8 cellular contexts compared by ENCODE assay signal in the genomic region with DNA sequence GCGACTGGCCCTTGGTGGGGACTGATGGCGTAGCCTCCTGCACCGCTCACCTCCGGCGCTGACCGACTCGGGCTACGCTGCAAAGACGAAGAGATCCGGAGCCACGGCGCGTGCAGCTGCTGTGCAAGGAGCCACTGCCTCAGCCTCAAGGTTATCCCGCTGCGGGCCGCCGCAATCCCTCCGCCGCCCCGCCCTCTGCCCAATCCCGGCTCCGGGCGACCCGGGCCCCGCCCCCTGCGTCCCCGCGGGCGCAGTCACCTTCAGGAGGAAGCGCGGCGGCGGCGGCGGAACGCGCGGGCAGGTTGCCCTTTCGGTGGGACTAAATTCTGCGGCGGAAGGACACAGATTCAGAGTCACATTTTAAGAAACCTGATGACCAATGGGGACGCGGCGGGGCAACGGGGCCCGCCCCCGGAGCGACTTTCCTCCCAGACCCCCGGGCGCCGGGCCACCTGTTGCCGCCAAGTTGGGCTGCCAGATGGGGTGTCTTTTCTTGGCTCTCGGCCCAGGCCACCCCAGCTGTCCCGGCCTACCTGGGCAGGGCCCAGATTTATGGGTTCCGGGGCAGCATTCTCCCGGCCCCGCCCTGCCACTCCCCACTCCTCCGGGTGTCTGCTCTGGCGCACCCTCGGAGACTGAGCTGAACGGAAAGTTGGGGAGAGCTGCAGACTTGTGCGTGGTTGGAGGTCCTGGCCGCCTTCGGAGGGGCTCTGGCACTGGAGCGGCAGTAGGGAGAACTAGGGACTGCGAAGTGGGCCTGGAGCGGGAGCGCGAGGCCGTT. TPM values are rescaled to one million over a fixed set of nuclear protein-coding genes. Genes with fewer than 3 reads are reported as not detected.
DNase-seq lines count a peak whose midpoint lies in the region; FAIRE-seq and TF ChIP-seq lines count a peak whose summit lies in the region.

A gene (minus strand): TSS at position 125 of the 781 bp plus-strand sequence. CDS start 12,093 bp downstream, outside the sequence.

- TF ChIP-seq CTCF in NB4 (IDR thresholded peaks at IDR 0.05; ENCODE audit: low read depth, low read length), result no peak

- POLR2A ChIA-PET in HEK293T (lab: Yijun Ruan, JAX), result interaction anchor here (0.6 to 7.3 kb wide), 30 partner anchors 9 to 474 kb away, joined by 3 to 77 read pairs (median 5); a partner anchor contains a TSS

- H3K36me3 ChIP-seq in neuronal stem cell (replicated peaks in 1 of 2; ENCODE audit: control insufficient read depth in 2 of 2, insufficient read depth in 2 of 2, low read length in 2 of 2) (peaks cover 0 to 24% of the 10 kb centered on the region in 2 donors), subcutaneous abdominal adipose tissue (ENCODE audit: control insufficient read depth in 5 of 5, insufficient read depth in 5 of 5, low read length in 5 of 5) (no peaks in the 10 kb centered on the region)

- peak within 1 kb of the TSS; percentile 95 for H3K27ac ChIP-seq in neuronal stem cell (replicated peaks; ENCODE audit: low read length)
- peak within 1 kb of the TSS; percentile 94 for H3K27ac ChIP-seq in subcutaneous abdominal adipose tissue (ENCODE audit: low read depth, low read length)

- H3K4me1 ChIP-seq in neuronal stem cell (ENCODE audit: control insufficient read depth in 2 of 2, insufficient read depth in 1 of 2, low read depth in 1 of 2, low read length in 2 of 2) (peaks cover 21 to 33% of the 10 kb centered on the region in 2 donors), subcutaneous abdominal adipose tissue (ENCODE audit: control insufficient read depth in 5 of 5, insufficient read depth in 5 of 5, low read length in 5 of 5) (peaks cover 4 to 57% (median 48%) of the 10 kb centered on the region in 5 donors)

- H4K8ac ChIP-seq in neuronal stem cell (ENCODE audit: low read depth, low read length), result peak within 1 kb of the TSS; percentile 43

- H3K4me3 ChIP-seq in NB4 (ENCODE audit: low read depth, low read length) (peak within 1 kb of the TSS; percentile 83), neuronal stem cell (ENCODE audit: low read length in 2 of 2) (peak within 1 kb of the TSS; percentile 99 to 100), subcutaneous abdominal adipose tissue (ENCODE audit: low read depth in 1 of 5, low read length in 5 of 5) (peak within 1 kb of the TSS; percentile 82 to 92 (median 91))

- DNase-seq in GDM1 (lab: John Stamatoyannopoulos, UW) (peak; percentile 96), HEK293T (ENCODE audit: extremely low spot score) (peak; percentile 94), NB4 (ENCODE audit: low read depth) (peak; percentile 98), SK-N-DZ (ENCODE audit: low spot score) (peak; percentile 99), frontal cortex (ENCODE audit: low spot score in 2 of 2) (peak; percentile 85 to 86), neuronal stem cell (ENCODE audit: low spot score) (peak; percentile 99)
- peak; percentile 98 for DNase-seq in activated naive CD4-positive, alpha-beta T cell treated with anti-CD3 and anti-CD28 coated beads for 36 hours

- H3K9ac ChIP-seq in neuronal stem cell (ENCODE audit: low read depth, low read length, poor library complexity) (peak within 1 kb of the TSS; percentile 96), subcutaneous abdominal adipose tissue (ENCODE audit: low read length in 5 of 5) (peak within 1 kb of the TSS; percentile 38 to 90 (median 86))

- H3K79me1 ChIP-seq in neuronal stem cell (ENCODE audit: low read depth, low read length), result peaks cover 7% of the 10 kb centered on the region

- peak within 1 kb of the TSS; percentile 83 for H2BK15ac ChIP-seq in neuronal stem cell (ENCODE audit: low read length)

- peaks cover 32% of the 10 kb centered on the region for H3K36me3 Mint-ChIP-seq in activated naive CD4-positive, alpha-beta T cell treated with anti-CD3 and anti-CD28 coated beads for 36 hours (ENCODE audit: low read depth)

- H3K9me3 ChIP-seq in neuronal stem cell (replicated peaks in 1 of 2; ENCODE audit: control insufficient read depth in 2 of 2, insufficient read depth in 1 of 2, low read depth in 1 of 2, low read length in 2 of 2) (no peaks in the 10 kb centered on the region), subcutaneous abdominal adipose tissue (ENCODE audit: control insufficient read depth in 5 of 5, low read length in 5 of 5) (no peaks in the 10 kb centered on the region)

- peak within 1 kb of the TSS; percentile 93 for H4K91ac ChIP-seq in neuronal stem cell (ENCODE audit: low read depth, low read length, poor library complexity)

- no peaks in the 10 kb centered on the region for H3K9me3 Mint-ChIP-seq in activated naive CD4-positive, alpha-beta T cell treated with anti-CD3 and anti-CD28 coated beads for 36 hours

- no peak within 1 kb of the TSS for H2BK12ac ChIP-seq in neuronal stem cell (ENCODE audit: low read length)

- peak within 1 kb of the TSS; percentile 82 for H2AK5ac ChIP-seq in neuronal stem cell (ENCODE audit: low read depth, low read length)

- H3K4me2 ChIP-seq in neuronal stem cell (ENCODE audit: insufficient read depth, low read length, poor library complexity, severe bottlenecking), result peak within 1 kb of the TSS; percentile 79

- H3K27me3 Mint-ChIP-seq in activated naive CD4-positive, alpha-beta T cell treated with anti-CD3 and anti-CD28 coated beads for 36 hours (ENCODE audit: low read depth), result no peaks in the 10 kb centered on the region

- H3K4me1 Mint-ChIP-seq in activated naive CD4-positive, alpha-beta T cell treated with anti-CD3 and anti-CD28 coated beads for 36 hours (ENCODE audit: low read depth), result peaks cover 25% of the 10 kb centered on the region

- CTCF ChIA-PET in HEK293T (lab: Yijun Ruan, JAX), result no interaction called here
- CTCF ChIA-PET in activated naive CD4-positive, alpha-beta T cell treated with anti-CD3 and anti-CD28 coated beads for 36 hours (lab: Charles Lee), result interaction anchor here (1.1 to 1.4 kb wide), 4 partner anchors 20 to 54 kb away, joined by 3 to 7 read pairs (median 6); no protein-coding TSS in a partner anchor

- FAIRE-seq in frontal cortex (lab: Jason Lieb, UNC), result no peak

- no peaks in the 10 kb centered on the region for H3K27me3 ChIP-seq in neuronal stem cell (ENCODE audit: control insufficient read depth in 3 of 3, insufficient read depth in 3 of 3, low read depth in 1 of 3, low read length in 3 of 3)
- no peaks in the 10 kb centered on the region for H3K27me3 ChIP-seq in subcutaneous abdominal adipose tissue (ENCODE audit: control insufficient read depth in 5 of 5, insufficient read depth in 4 of 5, low read length in 5 of 5)

- intact Hi-C loops in activated naive CD4-positive, alpha-beta T cell treated with anti-CD3 and anti-CD28 coated beads for 36 hours (cut with micrococcal nuclease), result loop anchor here (1.0 to 2.0 kb wide), 3 partner anchors 41 to 456 kb away; a partner anchor contains a TSS

- peak within 1 kb of the TSS; percentile 98 for H3K18ac ChIP-seq in neuronal stem cell (ENCODE audit: low read length)

- H2BK5ac ChIP-seq in neuronal stem cell (ENCODE audit: low read length), result peak within 1 kb of the TSS; percentile 98

- peak within 1 kb of the TSS; percentile 56 for H2BK120ac ChIP-seq in neuronal stem cell (ENCODE audit: low read depth, low read length)

- H2AFZ ChIP-seq in neuronal stem cell (ENCODE audit: low read length), result peak within 1 kb of the TSS; percentile 93

- H3K23ac ChIP-seq in neuronal stem cell (ENCODE audit: low read depth, low read length, poor library complexity), result peak within 1 kb of the TSS; percentile 100

- H3K27ac Mint-ChIP-seq in activated naive CD4-positive, alpha-beta T cell treated with anti-CD3 and anti-CD28 coated beads for 36 hours, result peak within 1 kb of the TSS; percentile 99

- H3K4me3 Mint-ChIP-seq in activated naive CD4-positive, alpha-beta T cell treated with anti-CD3 and anti-CD28 coated beads for 36 hours, result peak within 1 kb of the TSS; percentile 100

- WGBS in neuronal stem cell (ENCODE audit: extremely low coverage in 2 of 2, insufficient read length in 2 of 2, insufficient replicate concordance in 1 of 2), 2 donors, result no CpG with 5 or more reads among the region's 70 CpGs

- H3K4ac ChIP-seq in neuronal stem cell (ENCODE audit: low read length), result peak within 1 kb of the TSS; percentile 94

- peak; percentile 93 for TF ChIP-seq POLR2A in NB4 (IDR thresholded peaks at IDR 0.05; ENCODE audit: extremely low read depth, insufficient read length)

- H3K14ac ChIP-seq in neuronal stem cell (ENCODE audit: low read length), result peak within 1 kb of the TSS; percentile 91

TF ChIP-seq in HEK293T, 16 proteins besides CTCF, POLR2A, EP300 and RAD21:
- TF ChIP-seq, protein P1, sequence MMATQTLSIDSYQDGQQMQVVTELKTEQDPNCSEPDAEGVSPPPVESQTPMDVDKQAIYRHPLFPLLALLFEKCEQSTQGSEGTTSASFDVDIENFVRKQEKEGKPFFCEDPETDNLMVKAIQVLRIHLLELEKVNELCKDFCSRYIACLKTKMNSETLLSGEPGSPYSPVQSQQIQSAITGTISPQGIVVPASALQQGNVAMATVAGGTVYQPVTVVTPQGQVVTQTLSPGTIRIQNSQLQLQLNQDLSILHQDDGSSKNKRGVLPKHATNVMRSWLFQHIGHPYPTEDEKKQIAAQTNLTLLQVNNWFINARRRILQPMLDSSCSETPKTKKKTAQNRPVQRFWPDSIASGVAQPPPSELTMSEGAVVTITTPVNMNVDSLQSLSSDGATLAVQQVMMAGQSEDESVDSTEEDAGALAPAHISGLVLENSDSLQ (IDR thresholded peaks at IDR 0.05), result peak; percentile 68; the same call in 1 of the 2 replicates
- TF ChIP-seq FOXK2 (IDR thresholded peaks at IDR 0.05) (no peak), TARDBP (IDR thresholded peaks at IDR 0.05) (no peak), FOXM1 (IDR thresholded peaks at IDR 0.05; ENCODE audit: borderline replicate concordance) (peak; percentile 11; the same call in 1 of the 2 replicates), ELF4 (IDR thresholded peaks at IDR 0.05) (peak; percentile 79), NFRKB (IDR thresholded peaks at IDR 0.05) (no peak), L3MBTL2 (conservative IDR thresholded peaks at IDR 0.05) (peak; percentile 15), CTBP1 (IDR thresholded peaks at IDR 0.05; ENCODE audit: borderline replicate concordance) (peak; percentile 91)

RNA-seq across cellular contexts. Expression of the gene that starts here (rescaled TPM):
- polyA plus RNA-seq in SK-N-DZ (2014; cell fraction: cytosol; rRNA removed), result 973 and 1,108 TPM in 2 replicates
- 738 and 804 TPM in 2 replicates for polyA plus RNA-seq in SK-N-DZ (2014; cell fraction: nucleus; rRNA removed)
- total RNA-seq in activated naive CD4-positive, alpha-beta T cell treated with anti-CD3 and anti-CD28 coated beads for 36 hours, result 1,000 to 10,000 TPM; 1,794 to 1,797 TPM
- total RNA-seq in frontal cortex, result 285 TPM
- 356 TPM for polyA plus RNA-seq in neuronal stem cell (2013, experiment 1 of 2)
- 349 TPM for polyA plus RNA-seq in neuronal stem cell (2013, experiment 2 of 2)

Comparison
In these comparisons a context has a peak if more than half of its experiments do, and no peak if none do; other contexts are left out.
1. Peak in every context shown above with its lines: DNase-seq, H3K4me3 ChIP-seq and H3K27ac ChIP-seq.